ENCODE assay signal across 1 cellular context in the genomic region with DNA sequence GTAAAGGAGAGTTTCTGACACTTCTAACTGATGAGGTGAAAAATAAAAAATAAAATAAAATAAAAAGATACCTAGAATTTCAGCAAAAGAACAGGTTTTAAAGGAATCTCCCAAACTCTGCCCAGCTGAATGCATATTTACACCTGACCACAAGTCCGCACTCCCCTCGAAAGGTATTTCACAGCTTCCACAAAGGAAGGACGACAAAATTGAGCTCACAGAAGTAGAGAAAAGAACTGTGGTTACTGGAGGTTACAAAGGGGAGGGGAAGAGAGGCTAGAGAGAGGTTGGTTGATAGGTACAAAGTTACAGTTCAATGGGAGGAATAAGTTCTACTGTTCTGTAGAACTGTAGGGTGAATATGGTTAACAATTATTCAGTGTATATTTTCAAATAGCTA.
TF ChIP-seq lines count a peak whose summit lies in the region.

No MANE protein-coding gene starts in this region.

TF ChIP-seq in SK-N-SH, 30 proteins besides CTCF, POLR2A, EP300 and RAD21:
- TF ChIP-seq SIN3A (IDR thresholded peaks at IDR 0.05; ENCODE audit: borderline replicate concordance, low read depth, low read length), result no peak
- TF ChIP-seq GABPA (IDR thresholded peaks at IDR 0.05; ENCODE audit: low read depth), result no peak
- TF ChIP-seq ELF1 (IDR thresholded peaks at IDR 0.05), result no peak
- TF ChIP-seq FOXJ3 (CRISPR knock-in tag; IDR thresholded peaks at IDR 0.05), result no peak
- no peak for TF ChIP-seq POLR2AphosphoS5 (IDR thresholded peaks at IDR 0.05; ENCODE audit: low read depth, low read length)
- no peak for TF ChIP-seq FOSL2 (IDR thresholded peaks at IDR 0.05; ENCODE audit: borderline replicate concordance, low read depth)
TF ChIP-seq in SK-N-SH: peak in this region for 0.
